ENCODE assay signal across 17 cellular contexts in the genomic region with DNA sequence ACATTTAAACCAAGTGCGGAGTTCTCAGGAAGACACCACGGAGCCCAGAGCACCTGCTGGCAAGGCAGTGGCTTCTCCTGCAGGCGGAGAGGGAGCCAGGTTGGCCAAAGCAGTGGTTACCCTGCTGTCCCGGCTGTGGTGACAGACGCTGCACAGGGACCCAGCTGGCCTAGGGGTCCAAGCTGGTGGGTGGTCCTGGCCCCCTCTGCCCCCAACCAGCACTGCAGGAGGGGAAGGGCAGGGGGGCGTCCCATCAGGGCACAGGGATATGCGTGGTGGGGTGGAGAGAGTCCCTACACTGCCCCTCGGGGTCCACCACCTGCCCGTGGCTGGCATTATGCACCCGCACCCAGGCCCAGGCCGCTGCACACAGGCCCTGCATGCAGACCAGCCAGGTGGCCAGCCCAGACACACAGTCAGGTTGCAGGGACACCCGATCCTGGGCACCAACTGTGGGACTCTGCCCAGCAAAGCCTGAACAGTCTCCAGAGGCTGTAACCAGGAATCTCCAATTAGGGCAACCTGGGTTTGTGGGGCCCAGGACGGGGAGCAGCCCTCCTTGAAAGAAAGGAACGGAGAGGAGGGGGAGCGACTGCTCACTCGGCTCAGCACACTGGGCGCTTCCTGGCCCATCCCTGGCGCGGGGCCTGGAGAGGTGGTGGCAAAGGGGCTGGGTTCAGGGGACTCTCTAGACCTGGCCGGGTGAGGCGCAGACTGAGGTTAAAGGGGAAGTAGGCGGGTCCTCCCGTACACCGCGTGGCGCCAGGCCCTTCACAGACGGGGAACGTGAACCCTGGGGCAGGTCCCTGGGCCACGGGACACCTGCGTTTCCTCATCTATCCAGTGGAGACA. TPM values are rescaled to one million over a fixed set of nuclear protein-coding genes. Genes with fewer than 3 reads are reported as not detected.
A peak's percentile ranks its signal among the peaks of the same experiment; 100 is the strongest.
DNase-seq lines count a peak whose midpoint lies in the region; ATAC-seq and TF ChIP-seq lines count a peak whose summit lies in the region.
"Had no signal": no experiment of that assay in that cellular context is flagged by ENCODE, and none has a peak within 500 bp of the region (broad histone marks: within the 10 kb centered on the region; RNA-seq: fewer than 3 reads in every experiment).

No MANE protein-coding gene starts in this region.

- H3K36me3 Mint-ChIP-seq in brain, result peaks cover 3% of the 10 kb centered on the region
- H3K36me3 Mint-ChIP-seq in mesothelial cell of epicardium, result peaks cover 2% of the 10 kb centered on the region

- H3K4me3 Mint-ChIP-seq in brain (peak overlapping the region in 4 of 5 experiments; percentile 24 to 47 (median 28)), mesothelial cell of epicardium (peak overlapping the region; percentile 10)

- peak overlapping the region; percentile 58; the same call in 1 of the 2 replicates for H3K9ac ChIP-seq in BLaER1

- H3K27ac Mint-ChIP-seq in brain (peak overlapping the region in 3 of 5 experiments; percentile 49 to 70 (median 67)), mesothelial cell of epicardium (no peak overlapping the region)
- H3K27ac Mint-ChIP-seq: activated T-helper 2 cell treated with anti-CD3 and anti-CD28 coated beads, Interferon-gamma antibody, Interleukin-2, Interleukin-4, amounts not matched to agents 10 μg/mL and 5 μg/mL and 100 μg/mL, durations not matched to agents 14 hours and 24 hours and 36 hours had no signal

- peak overlapping the region; percentile 27; the same call in 1 of the 2 replicates for H3K4me3 ChIP-seq in BLaER1
- H3K4me3 ChIP-seq: colonic mucosa had no signal

- peaks cover 38% of the 10 kb centered on the region for H4K20me1 ChIP-seq in BLaER1

- peak overlapping the region; percentile 100 for H3K4me2 ChIP-seq in BLaER1

- ATAC-seq in HG03520 (IDR thresholded peaks at IDR 0.05; ENCODE audit: unreplicated experiment), result no peak
- ATAC-seq: PC-3 had no signal

- H3K9me3 Mint-ChIP-seq in brain (no peaks in the 10 kb centered on the region), mesothelial cell of epicardium (no peaks in the 10 kb centered on the region)
- H3K9me3 Mint-ChIP-seq: activated T-helper 2 cell treated with anti-CD3 and anti-CD28 coated beads, Interferon-gamma antibody, Interleukin-2, Interleukin-4, amounts not matched to agents 10 μg/mL and 5 μg/mL and 100 μg/mL, durations not matched to agents 14 hours and 24 hours and 36 hours had no signal

- peaks cover 100% of the 10 kb centered on the region for H3K4me1 ChIP-seq in BLaER1

- H3K4me1 Mint-ChIP-seq in brain (peaks cover 31% of the 10 kb centered on the region), mesothelial cell of epicardium (peaks cover 18% of the 10 kb centered on the region)

- peak overlapping the region; percentile 67 for H3K27ac ChIP-seq in BLaER1
- H3K27ac ChIP-seq: colonic mucosa, VCaP had no signal

- no peaks in the 10 kb centered on the region for H3K36me3 ChIP-seq in BLaER1
- H3K36me3 ChIP-seq: colonic mucosa had no signal

- TF ChIP-seq CTCF in GM20000 (IDR thresholded peaks at IDR 0.05; ENCODE audit: extremely low read depth, missing control alignments) (no peak), brain (conservative IDR thresholded peaks at IDR 0.05) (no peak), mesothelial cell of epicardium (IDR thresholded peaks at IDR 0.05; ENCODE audit: unreplicated experiment) (no peak)

- H3K27me3 Mint-ChIP-seq in brain, result no peaks in the 10 kb centered on the region
- H3K27me3 Mint-ChIP-seq in mesothelial cell of epicardium (ENCODE audit: low read depth), result no peaks in the 10 kb centered on the region

- DNase-seq in GM20000 (ENCODE audit: low spot score), result peak; percentile 24
- DNase-seq in mesothelial cell of epicardium (ENCODE audit: low spot score in 2 of 2, unreplicated experiment in 2 of 2), result no peak
- no peak for DNase-seq in stimulated activated naive CD4-positive, alpha-beta T cell (lab: John Stamatoyannopoulos, UW)
- no peak for DNase-seq in activated CD4-positive, alpha-beta T cell treated with anti-CD3 and anti-CD28 coated beads for 1 hour
- no peak for DNase-seq in HT-29 (ENCODE audit: low spot score)
- DNase-seq: amniotic stem cell; colonic mucosa; erythroblast; NCI-H187; PC-3; stimulated activated CD4-positive, alpha-beta T cell treated with anti-CD3 and anti-CD28 coated beads, Interleukin-15, amount 100 ng/mL, for 24 hours; SW 1271 had no signal

- no peaks in the 10 kb centered on the region for H3K9me3 ChIP-seq in BLaER1
- H3K9me3 ChIP-seq: colonic mucosa had no signal

- peaks cover 46% of the 10 kb centered on the region for H3K27me3 ChIP-seq in BLaER1
- H3K27me3 ChIP-seq: colonic mucosa had no signal

RNA-seq across cellular contexts. Expression of a gene that starts 46.3 kb away (rescaled TPM):
- polyA plus RNA-seq in brain (ENCODE audit: insufficient read depth, low read depth, low replicate concordance), result 20.6 TPM
- 18.4 to 20.0 TPM (median 19.1 TPM) in 3 replicates for total RNA-seq in mesothelial cell of epicardium
- 32.6 and 38.1 TPM in 2 replicates for total RNA-seq in HT-29 (2014; rRNA removed; shearing (Covaris generic))
